8 cellular contexts compared by ENCODE assay signal in the genomic region with DNA sequence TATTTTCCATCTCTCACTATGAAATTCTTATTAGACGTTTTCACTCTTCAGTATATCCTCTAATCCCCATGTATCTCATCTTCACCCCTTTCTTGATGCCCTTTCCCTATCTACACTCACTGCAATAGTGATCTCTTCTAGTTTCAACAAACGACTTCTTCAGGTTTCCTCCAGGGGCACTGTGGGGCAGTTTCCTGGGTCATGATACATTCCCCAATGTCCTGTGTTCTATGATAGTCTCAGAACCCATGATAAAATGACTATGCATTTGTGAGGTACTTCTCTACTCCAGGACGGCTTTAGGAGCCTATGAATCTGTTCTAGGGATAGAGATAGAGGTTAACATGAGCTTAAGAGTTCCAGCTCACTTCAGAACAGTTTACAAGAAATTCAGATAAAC.
DNase-seq lines count a peak whose midpoint lies in the region; TF ChIP-seq lines count a peak whose summit lies in the region.

No MANE protein-coding gene starts in this region.

- DNase-seq in GM10248 (ENCODE audit: extremely low spot score) (no peak), HK-2 (ENCODE audit: unreplicated experiment) (peak; percentile 16), kidney tubule cell (ENCODE audit: low spot score) (peak; percentile 50), medulla oblongata (ENCODE audit: extremely low spot score) (no peak), caudate nucleus (lab: John Stamatoyannopoulos, UW) (no peak), DMS153 (lab: John Stamatoyannopoulos, UW) (no peak), hypothalamus (lab: John Stamatoyannopoulos, UW) (no peak)

- no peak overlapping the region for H3K4me3 ChIP-seq in SU-DHL-6 (ENCODE audit: insufficient read depth, low read length, poor library complexity, severe bottlenecking)

- H3K79me2 ChIP-seq in SU-DHL-6 (ENCODE audit: insufficient read depth, low read length): no peaks in the 10 kb centered on the region

- POLR2A ChIA-PET in GM10248 (lab: Yijun Ruan, JAX): no interaction called here

- no peaks in the 10 kb centered on the region for H4K20me1 ChIP-seq in SU-DHL-6 (ENCODE audit: low read depth, low read length)

- peak overlapping the region; percentile 1 for H2AFZ ChIP-seq in SU-DHL-6 (ENCODE audit: low read depth, low read length, severe bottlenecking)

- H3K9me2 ChIP-seq in SU-DHL-6 (replicated peaks; ENCODE audit: insufficient read depth, low read length): no peaks in the 10 kb centered on the region

- H3K27ac ChIP-seq in SU-DHL-6 (ENCODE audit: low read depth, low read length) (no peak overlapping the region), caudate nucleus (ENCODE audit: low read depth, low read length) (no peak overlapping the region)

- CTCF ChIA-PET in GM10248 (lab: Yijun Ruan, JAX): interaction anchor here (1.4 to 2.2 kb wide), 3 partner anchors 10 to 63 kb away, joined by 3 to 5 read pairs (median 3); no protein-coding TSS in a partner anchor

- no peaks in the 10 kb centered on the region for H3K9me3 ChIP-seq in SU-DHL-6 (ENCODE audit: insufficient read depth, low read length)

- no peaks in the 10 kb centered on the region for H3K36me3 ChIP-seq in SU-DHL-6 (ENCODE audit: low read length)

- TF ChIP-seq CTCF in GM10248 (IDR thresholded peaks at IDR 0.05; ENCODE audit: control extremely low read depth, extremely low read depth, low read depth, missing control alignments) (peak; percentile 19), SU-DHL-6 (IDR thresholded peaks at IDR 0.05; ENCODE audit: insufficient read depth, low read length, poor library complexity, severe bottlenecking) (peak; percentile 92)

- 0 out of 2 replicates have a peak, but pooled peaks cover 3% of the 10 kb centered on the region for H3F3A ChIP-seq in SU-DHL-6 (ENCODE audit: insufficient read depth)

- no peak overlapping the region for H3K4me2 ChIP-seq in SU-DHL-6 (ENCODE audit: low read depth, low read length, poor library complexity, severe bottlenecking)

- H3K9ac ChIP-seq in SU-DHL-6 (ENCODE audit: low read length): no peak overlapping the region

- H3K27me3 ChIP-seq in SU-DHL-6 (ENCODE audit: low read length): no peaks in the 10 kb centered on the region

Comparison
In these comparisons a context has a peak if more than half of its experiments do, and no peak if none do; other contexts are left out.
1. DNase-seq: peak in HK-2 (single experiment) and kidney tubule cell (single experiment); none in GM10248 (single experiment), medulla oblongata (single experiment), caudate nucleus (0 of 61), DMS153 (single experiment) and hypothalamus (0 of 51).